29 cellular contexts compared by ENCODE assay signal in the genomic region with DNA sequence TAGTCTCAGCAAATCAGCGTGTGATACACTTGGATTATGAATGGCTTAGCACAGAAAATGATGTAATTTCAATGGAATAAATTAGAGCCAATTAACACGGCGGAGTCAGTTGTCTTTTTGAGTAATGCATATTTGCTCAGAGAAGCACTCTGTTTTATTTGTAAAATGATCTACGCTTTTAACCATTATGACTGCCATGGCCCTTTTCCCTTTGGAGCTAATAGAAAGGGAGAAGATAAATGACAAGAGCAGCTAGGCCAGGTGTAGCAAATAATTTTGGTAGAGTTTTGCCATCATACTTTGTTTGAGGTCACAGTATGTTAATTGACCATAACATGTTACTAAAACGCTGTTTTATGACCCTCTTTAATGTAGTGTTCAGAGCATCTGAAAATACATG.
DNase-seq lines count a peak whose midpoint lies in the region; ATAC-seq and TF ChIP-seq lines count a peak whose summit lies in the region.
"Had no signal": no experiment of that assay in that cellular context is flagged by ENCODE, and none has a peak within 500 bp of the region (broad histone marks: within the 10 kb centered on the region; RNA-seq: fewer than 3 reads in every experiment).

No MANE protein-coding gene starts in this region.

- H3K4me3 ChIP-seq in breast epithelium (no peak overlapping the region), lower leg skin (ENCODE audit: low read depth, poor library complexity, severe bottlenecking) (no peak overlapping the region)
- H3K4me3 ChIP-seq: adrenal gland, lower lobe of right lung, smooth muscle cell, testis had no signal

- ATAC-seq in HG03457 (IDR thresholded peaks at IDR 0.05; ENCODE audit: unreplicated experiment) (no peak), GM19455 (IDR thresholded peaks at IDR 0.05; ENCODE audit: unreplicated experiment) (no peak)
- ATAC-seq: activated CD8-positive, alpha-beta T cell treated with anti-CD3 and anti-CD28 coated beads for 36 hours; lower lobe of right lung; Panc1; stimulated activated naive CD8-positive, alpha-beta T cell treated with anti-CD3 and anti-CD28 coated beads, Interleukin-15, Interleukin-2, amounts not matched to agents 100 U/mL and 50 U/mL, for 24 hours had no signal

- DNase-seq in COLO668 (lab: John Stamatoyannopoulos, UW; ENCODE audit: unreplicated experiment) (peak; percentile 3), NCI-H1105 (lab: John Stamatoyannopoulos, UW) (peak; percentile 83), NCI-H2029 (lab: John Stamatoyannopoulos, UW) (peak; percentile 44), NCI-H69 (lab: John Stamatoyannopoulos, UW) (peak; percentile 97), breast epithelium (ENCODE audit: low spot score in 2 of 2) (no peak), lower leg skin (ENCODE audit: low spot score in 2 of 2) (no peak)
- DNase-seq: 8988T; activated CD8-positive, alpha-beta memory T cell treated with anti-CD3 and anti-CD28 coated beads, Interleukin-2, amount 50 U/mL, for 48 hours; activated CD8-positive, alpha-beta T cell treated with anti-CD3 and anti-CD28 coated beads for 36 hours; activated naive CD4-positive, alpha-beta T cell treated with anti-CD3 and anti-CD28 coated beads, Interleukin-2, amount 10 ng/mL, durations not matched to agents 7 days and 5 days; adrenal gland; C1 segment of cervical spinal cord; Caco-2; H7; head of caudate nucleus; KBM-7; lower lobe of right lung; midbrain; naive B cell; NCI-H1694; Right ventricle myocardium superior; stimulated activated CD4-positive, alpha-beta T cell treated with anti-CD3 and anti-CD28 coated beads, Interleukin-1b, Interleukin-23, amount 100 ng/mL, for 48 hours; stimulated activated naive CD8-positive, alpha-beta T cell treated with anti-CD3 and anti-CD28 coated beads, Interleukin-15, Interleukin-2, amounts not matched to agents 100 U/mL and 50 U/mL, for 24 hours; testis had no signal

- no peaks in the 10 kb centered on the region for H3K4me1 ChIP-seq in breast epithelium
- H3K4me1 ChIP-seq: adrenal gland, Caco-2, lower lobe of right lung, testis had no signal

- TF ChIP-seq CTCF in breast epithelium (IDR thresholded peaks at IDR 0.05) (no peak), lower leg skin (IDR thresholded peaks at IDR 0.05) (no peak)

- H3K27ac ChIP-seq in breast epithelium, result no peak overlapping the region
- H3K27ac ChIP-seq: adrenal gland, HL-60, lower lobe of right lung, testis had no signal

- whole genome bisulfite sequencing in lower leg skin, 2 donors, result 69 to 72% methylated on average over 5 of the region's 5 CpGs

- TF ChIP-seq POLR2A in breast epithelium (IDR thresholded peaks at IDR 0.05), result no peak
- no peak for TF ChIP-seq POLR2A in lower leg skin (IDR thresholded peaks at IDR 0.05)

- no peaks in the 10 kb centered on the region for H3K27me3 ChIP-seq in breast epithelium
- H3K27me3 ChIP-seq: adrenal gland, testis had no signal

- H3K9me3 ChIP-seq in breast epithelium, result peaks cover 0 to 4% of the 10 kb centered on the region in 2 donors
- H3K9me3 ChIP-seq: adrenal gland, Caco-2, lower lobe of right lung, testis had no signal

- no peaks in the 10 kb centered on the region for H3K36me3 ChIP-seq in breast epithelium
- H3K36me3 ChIP-seq: adrenal gland, lower lobe of right lung had no signal

- intact Hi-C loops in breast epithelium (cut with DNase I; ENCODE audit: low total_unique reads) (no loop called here), lower leg skin (cut with DNase I; ENCODE audit: low total_unique reads) (no loop called here)

Comparison
In these comparisons a context has a peak if more than half of its experiments do, and no peak if none do; other contexts are left out.
1. DNase-seq: peak in COLO668 (single experiment), NCI-H1105 (single experiment), NCI-H2029 (single experiment) and NCI-H69 (single experiment); none in breast epithelium (0 of 2) and lower leg skin (0 of 2).